In genomic region chr5:18752317-18752716, GRCh38 we compare ENCODE assay signal across 25 cellular contexts.
DNase-seq lines count a peak whose midpoint lies in the region; ATAC-seq, FAIRE-seq and TF ChIP-seq lines count a peak whose summit lies in the region.
"Had no signal": no experiment of that assay in that cellular context is flagged by ENCODE, and none has a peak within 500 bp of the region (broad histone marks: within the 10 kb centered on the region; RNA-seq: fewer than 3 reads in every experiment).

No MANE protein-coding gene starts in this region.

- H3K9ac ChIP-seq in K562 (ENCODE audit: insufficient read depth in 1 of 2, low read depth in 2 of 2, low read length in 2 of 2), result no peak overlapping the region
- H3K9ac ChIP-seq: BLaER1, GM23248, KMS-11 had no signal

- no peak for TF ChIP-seq CTCF in K562 (IDR thresholded peaks at IDR 0.05 in 2 of 3, conservative IDR thresholded peaks at IDR 0.05 in 1 of 3; ENCODE audit: insufficient read depth in 2 of 3, low read depth in 1 of 3, low read length in 3 of 3)

- H3K9me3 Mint-ChIP-seq in stimulated activated naive CD8-positive, alpha-beta T cell treated with anti-CD3 and anti-CD28 coated beads, Interleukin-15, amount 100 ng/mL, for 72 hours, result peaks cover 0 to 13% of the 10 kb centered on the region in 2 donors

- H3K4me1 Mint-ChIP-seq in stimulated activated naive CD8-positive, alpha-beta T cell treated with anti-CD3 and anti-CD28 coated beads, Interleukin-15, amount 100 ng/mL, for 72 hours, result peaks cover 27% of the 10 kb centered on the region

- no peak overlapping the region for H3K4me2 ChIP-seq in K562 (ENCODE audit: insufficient read depth, low read length)
- H3K4me2 ChIP-seq: BLaER1, KMS-11 had no signal

- no peak for DNase-seq in activated CD4-positive, CD25-positive, alpha-beta regulatory T cell (lab: John Stamatoyannopoulos, UW)
- no peak for DNase-seq in stimulated activated naive CD8-positive, alpha-beta T cell treated with anti-CD3 and anti-CD28 coated beads, Interleukin-15, Interleukin-2, amounts not matched to agents 100 U/mL and 50 U/mL, for 24 hours
- DNase-seq in stimulated activated naive CD8-positive, alpha-beta T cell treated with anti-CD3 and anti-CD28 coated beads, Interleukin-15, amount 100 ng/mL, for 72 hours, result no peak
- DNase-seq in K562 (ENCODE audit: extremely low read depth in 1 of 4, low spot score in 3 of 4), result no peak
- no peak for DNase-seq in LoVo (ENCODE audit: low spot score)
- DNase-seq in NCI-H2081 (lab: John Stamatoyannopoulos, UW), result no peak
- DNase-seq: CD4-positive, CD25-positive, alpha-beta regulatory T cell; DMS53; GM23248; H9; IMR-90; NCI-H1048; NCI-H1694; NCI-H2029 treated with DMSO at 0.1 percent for 48 hours; NCI-H2171; NCI-H226; NCI-H510A; SHP77 had no signal

- no peaks in the 10 kb centered on the region for H3K79me2 ChIP-seq in K562 (ENCODE audit: control insufficient read depth, insufficient read depth, low read length)

- intact Hi-C loops in K562 (cut with micrococcal nuclease), result no loop called here

- no peaks in the 10 kb centered on the region for H3K36me3 ChIP-seq in K562 (ENCODE audit: control insufficient read depth, insufficient read depth, low read length)
- H3K36me3 ChIP-seq: BLaER1 had no signal

- H3K27ac ChIP-seq in K562 (ENCODE audit: extremely low read depth, low read depth, low read length), result no peak overlapping the region
- H3K27ac ChIP-seq: 22Rv1, BLaER1, GM23248, KMS-11, RWPE1 had no signal

- TF ChIP-seq RAD21 in K562 (CRISPR knock-in tag; conservative IDR thresholded peaks at IDR 0.05 in 1 of 2, IDR thresholded peaks at IDR 0.05 in 1 of 2), result no peak

- 0% methylated on average over 1 of the region's 1 CpG for WGBS in K562 (ENCODE audit: insufficient coverage, low coverage, missing lambda C conversion rate)

- CTCF ChIA-PET in K562 (lab: Yijun Ruan, JAX; ENCODE audit: low intra/inter-chr PET ratio), result no interaction called here

- no peak overlapping the region for H3K4me3 ChIP-seq in K562
- H3K4me3 ChIP-seq: BLaER1, GM23248 had no signal

- TF ChIP-seq POLR2A in K562 (conservative IDR thresholded peaks at IDR 0.05), result no peak

- POLR2A ChIA-PET in K562 (lab: Yijun Ruan, JAX), result no interaction called here

- BruUV-seq in K562 (replicated peaks; lab: Mats Ljungman, UMichigan), result no TSS peak

- no peak overlapping the region for H3K4me3 Mint-ChIP-seq in stimulated activated naive CD8-positive, alpha-beta T cell treated with anti-CD3 and anti-CD28 coated beads, Interleukin-15, amount 100 ng/mL, for 72 hours
- H3K4me3 Mint-ChIP-seq: H9 had no signal

- no peaks in the 10 kb centered on the region for H4K20me1 ChIP-seq in K562 (replicated peaks; ENCODE audit: control insufficient read depth, insufficient read depth, low read length)
- H4K20me1 ChIP-seq: BLaER1 had no signal

- no peak overlapping the region for H2AFZ ChIP-seq in K562 (ENCODE audit: low read depth, low read length)
- H2AFZ ChIP-seq: GM23248 had no signal

- no peaks in the 10 kb centered on the region for H3K4me1 ChIP-seq in K562 (replicated peaks in 1 of 2; ENCODE audit: control insufficient read depth in 2 of 2, insufficient read depth in 2 of 2, low read length in 2 of 2)
- H3K4me1 ChIP-seq: BLaER1 had no signal

- in situ Hi-C loops in K562 (cut with MboI), result no loop called here

- H3K27me3 Mint-ChIP-seq in stimulated activated naive CD8-positive, alpha-beta T cell treated with anti-CD3 and anti-CD28 coated beads, Interleukin-15, amount 100 ng/mL, for 72 hours, result peaks cover 6% of the 10 kb centered on the region
- H3K27me3 Mint-ChIP-seq: CD4-positive, CD25-positive, alpha-beta regulatory T cell had no signal

- no peaks in the 10 kb centered on the region for H3K27me3 ChIP-seq in K562 (ENCODE audit: control insufficient read depth in 2 of 2, insufficient read depth in 2 of 2, low read length in 2 of 2)
- H3K27me3 ChIP-seq: BLaER1 had no signal

- no peak for TF ChIP-seq EP300 in K562 (IDR thresholded peaks at IDR 0.05; ENCODE audit: low read length)

- peak; percentile 47 to 61 for ATAC-seq in activated CD4-positive, CD25-positive, alpha-beta regulatory T cell treated with anti-CD3 and anti-CD28 coated beads, Interleukin-2, amount 50 U/mL, for 24 hours
- peak; percentile 28 for ATAC-seq in stimulated activated naive CD8-positive, alpha-beta T cell treated with anti-CD3 and anti-CD28 coated beads, Interleukin-15, Interleukin-2, amounts not matched to agents 100 U/mL and 50 U/mL, for 24 hours
- ATAC-seq in stimulated activated naive CD8-positive, alpha-beta T cell treated with anti-CD3 and anti-CD28 coated beads, Interleukin-15, amount 100 ng/mL, for 72 hours, result no peak
- ATAC-seq in K562 (no peak), HG03457 (IDR thresholded peaks at IDR 0.05; ENCODE audit: unreplicated experiment) (no peak)
- ATAC-seq: Panc1 had no signal

- peak overlapping the region in 1 of 2 donors; percentile 6 for H3K27ac Mint-ChIP-seq in stimulated activated naive CD8-positive, alpha-beta T cell treated with anti-CD3 and anti-CD28 coated beads, Interleukin-15, amount 100 ng/mL, for 72 hours
- H3K27ac Mint-ChIP-seq: CD4-positive, CD25-positive, alpha-beta regulatory T cell; H9 had no signal

- FAIRE-seq in K562 (lab: Jason Lieb, UNC), result no peak

- no peaks in the 10 kb centered on the region for H3K9me1 ChIP-seq in K562 (ENCODE audit: control insufficient read depth, insufficient read depth, low read length)

- H3K9me3 ChIP-seq in K562 (replicated peaks; ENCODE audit: control insufficient read depth, insufficient read depth, low read depth, low read length), result no peaks in the 10 kb centered on the region

TF ChIP-seq in K562, 482 proteins besides CTCF, POLR2A, EP300 and RAD21:
- TF ChIP-seq E2F3 (CRISPR knock-in tag; IDR thresholded peaks at IDR 0.05) (no peak), HNRNPLL (IDR thresholded peaks at IDR 0.05; ENCODE audit: low read depth, low read length, poor library complexity, severe bottlenecking) (no peak), FOXA3 (CRISPR knock-in tag; conservative IDR thresholded peaks at IDR 0.05 in 1 of 2, IDR thresholded peaks at IDR 0.05 in 1 of 2) (no peak), MAFG (tag; conservative IDR thresholded peaks at IDR 0.05) (0 out of 2 replicates have a peak, but pooled peaks have one; percentile 7), PHF8 (IDR thresholded peaks at IDR 0.05; ENCODE audit: borderline replicate concordance, low read length) (no peak), KDM4B (IDR thresholded peaks at IDR 0.05; ENCODE audit: borderline replicate concordance in 2 of 2, low read depth in 1 of 2) (no peak), MITF (IDR thresholded peaks at IDR 0.05) (no peak), THAP7 (CRISPR knock-in tag; IDR thresholded peaks at IDR 0.05) (no peak), ZNF316 (IDR thresholded peaks at IDR 0.05) (0 out of 2 replicates have a peak, but pooled peaks have one; percentile 22), RBM14 (IDR thresholded peaks at IDR 0.05; ENCODE audit: borderline replicate concordance, insufficient read depth, low read depth, low read length) (no peak), RHOXF2B (CRISPR knock-in tag; conservative IDR thresholded peaks at IDR 0.05) (no peak), RBM39 (optimal IDR thresholded peaks at IDR 0.05; ENCODE audit: low read depth, low read length) (no peak), HOXB6 (CRISPR knock-in tag; IDR thresholded peaks at IDR 0.05; ENCODE audit: borderline replicate concordance) (no peak)

Comparison
In these comparisons a context has a peak if more than half of its experiments do, and no peak if none do; other contexts are left out.
1. ATAC-seq: peak in activated CD4-positive, CD25-positive, alpha-beta regulatory T cell treated with anti-CD3 and anti-CD28 coated beads, Interleukin-2, amount 50 U/mL, for 24 hours (2 of 2) and stimulated activated naive CD8-positive, alpha-beta T cell treated with anti-CD3 and anti-CD28 coated beads, Interleukin-15, Interleukin-2, amounts not matched to agents 100 U/mL and 50 U/mL, for 24 hours (single experiment); none in stimulated activated naive CD8-positive, alpha-beta T cell treated with anti-CD3 and anti-CD28 coated beads, Interleukin-15, amount 100 ng/mL, for 72 hours (single experiment), K562 (single experiment) and HG03457 (single experiment).